25 cellular contexts compared by ENCODE assay signal in genomic region chr10:63320683-63321082, GRCh38.
"Had no signal": no experiment of that assay in that cellular context is flagged by ENCODE, and none has a peak within 500 bp of the region (broad histone marks: within the 10 kb centered on the region; RNA-seq: fewer than 3 reads in every experiment).

No MANE protein-coding gene starts in this region.

- FAIRE-seq: astrocyte had no signal

- H3K27ac ChIP-seq: KMS-11, SK-N-MC had no signal

- H3K4me2 ChIP-seq: KMS-11 had no signal

- DNase-seq: activated CD4-positive, alpha-beta T cell treated with anti-CD3 and anti-CD28 coated beads, Interleukin-2, amount 10 ng/mL, durations not matched to agents 24 days and 14 days; activated CD4-positive, alpha-beta T cell treated with anti-CD3 and anti-CD28 coated beads, Interleukin-2, amount 50 U/mL, for 48 hours; activated CD4-positive, CD25-positive, alpha-beta regulatory T cell treated with anti-CD3 and anti-CD28 coated beads, Interleukin-2, amount 50 U/mL, for 72 hours; activated CD8-positive, alpha-beta memory T cell treated with anti-CD3 and anti-CD28 coated beads for 24 hours; activated gamma-delta T cell; activated naive CD4-positive, alpha-beta T cell treated with anti-CD3 and anti-CD28 coated beads for 36 hours; activated T-cell treated with anti-CD3 and anti-CD28 coated beads, Interleukin-2, amount 50 U/mL, for 4 hours; amygdala; NCI-H1092; NCI-H1417; NCI-H1930; NCI-H345; NCI-H510A; NCI-H526 treated with DMSO at 0.1 percent for 48 hours; NCI-H82; OCI-M1; RPMI8226; T-helper 1 cell had no signal

- H3K4me3 ChIP-seq: SK-N-MC had no signal

- H3K9ac ChIP-seq: KMS-11 had no signal

- ATAC-seq: activated T-cell treated with anti-CD3 and anti-CD28 coated beads, Interleukin-2, amount 50 U/mL, for 4 hours; Panc1; Right ventricle myocardium inferior had no signal

- H3K27ac Mint-ChIP-seq: activated CD4-positive, alpha-beta T cell treated with anti-CD3 and anti-CD28 coated beads, Interleukin-2, amount 10 ng/mL, durations not matched to agents 24 days and 14 days; activated naive CD4-positive, alpha-beta T cell treated with anti-CD3 and anti-CD28 coated beads for 36 hours; activated naive CD8-positive, alpha-beta T cell; brain had no signal

- H3K27me3 Mint-ChIP-seq: activated CD4-positive, alpha-beta T cell treated with anti-CD3 and anti-CD28 coated beads, Interleukin-2, amount 10 ng/mL, durations not matched to agents 24 days and 14 days; activated naive CD8-positive, alpha-beta T cell; brain had no signal

- H3K9me3 Mint-ChIP-seq: activated CD4-positive, alpha-beta T cell treated with anti-CD3 and anti-CD28 coated beads, Interleukin-2, amount 10 ng/mL, durations not matched to agents 24 days and 14 days; activated naive CD4-positive, alpha-beta T cell treated with anti-CD3 and anti-CD28 coated beads for 36 hours; activated T-cell treated with anti-CD3 and anti-CD28 coated beads, Interleukin-2, amount 50 U/mL, for 4 hours had no signal

- H3K4me3 Mint-ChIP-seq: activated CD4-positive, alpha-beta T cell treated with anti-CD3 and anti-CD28 coated beads, Interleukin-2, amount 10 ng/mL, durations not matched to agents 24 days and 14 days; activated naive CD4-positive, alpha-beta T cell treated with anti-CD3 and anti-CD28 coated beads for 36 hours; activated naive CD8-positive, alpha-beta T cell; activated T-cell treated with anti-CD3 and anti-CD28 coated beads, Interleukin-2, amount 50 U/mL, for 4 hours; brain had no signal
